8 cellular contexts compared by ENCODE assay signal in the genomic region with DNA sequence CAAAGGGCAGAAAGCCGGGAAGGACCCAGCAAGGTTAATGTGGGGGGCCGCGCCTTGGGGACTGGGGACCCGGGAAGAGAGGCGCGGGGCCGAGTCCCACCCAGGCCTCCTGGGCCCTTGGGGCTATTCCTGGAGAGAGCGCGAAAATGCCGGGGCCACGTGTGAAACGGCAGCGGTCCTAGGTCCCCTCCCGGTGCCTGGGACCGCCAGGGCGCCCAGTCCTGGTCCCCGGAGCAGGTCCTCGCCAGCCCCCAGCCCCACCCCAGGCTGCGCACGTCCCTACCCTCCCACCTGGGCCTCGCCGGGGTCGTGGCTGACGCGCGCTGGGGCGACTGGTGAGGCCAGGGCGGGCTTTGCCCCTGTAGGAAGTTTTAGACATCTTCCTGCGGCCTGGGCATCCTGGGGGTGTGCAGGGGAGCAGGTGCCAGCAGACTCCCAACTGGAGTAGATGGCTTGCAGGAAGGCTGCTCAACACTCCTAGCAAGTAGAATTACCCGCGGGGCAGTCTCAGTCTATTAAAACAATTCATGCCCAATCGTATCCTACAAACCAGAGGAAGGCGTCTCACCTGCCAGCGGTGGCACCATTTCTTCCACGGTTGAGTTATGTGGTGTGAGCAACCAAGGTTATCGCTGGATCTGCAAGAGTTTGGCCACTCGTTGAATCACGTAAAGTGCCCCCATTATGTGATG. TPM values are rescaled to one million over a fixed set of nuclear protein-coding genes. Genes with fewer than 3 reads are reported as not detected.
DNase-seq lines count a peak whose midpoint lies in the region; ATAC-seq and TF ChIP-seq lines count a peak whose summit lies in the region.

No MANE protein-coding gene starts in this region.

- peak overlapping the region in 1 of 2 donors; percentile 92 for H3K27ac Mint-ChIP-seq in effector memory CD8-positive, alpha-beta T cell

- DNase-seq in A673 (ENCODE audit: low spot score) = no peak
- DNase-seq in RPMI8226 = peak; percentile 5
- no peak for DNase-seq in effector memory CD8-positive, alpha-beta T cell
- no peak for DNase-seq in dedifferentiated amniotic fluid mesenchymal stem cell (ENCODE audit: extremely low spot score)

- no peaks in the 10 kb centered on the region for H3K36me3 ChIP-seq in A673 (ENCODE audit: insufficient read depth, low read length, poor library complexity, severe bottlenecking)
- H3K36me3 ChIP-seq in mucosa of stomach (ENCODE audit: control insufficient read depth, insufficient read depth, low read length) = no peaks in the 10 kb centered on the region

- H3K4me3 Mint-ChIP-seq in effector memory CD8-positive, alpha-beta T cell = peak overlapping the region; percentile 94 to 97

- POLR2A ChIA-PET in A673 (lab: Charles Lee; ENCODE audit: low non-redundant PET) = no interaction called here

- intact Hi-C loops in A673 (cut with micrococcal nuclease; ENCODE audit: unreplicated experiment) = no loop called here

- H3K4me3 ChIP-seq in A673 (ENCODE audit: low read depth, low read length, poor library complexity, severe bottlenecking) = peak overlapping the region; percentile 84
- H3K4me3 ChIP-seq in mucosa of stomach (ENCODE audit: low read length) = peak overlapping the region; percentile 54

- no peak for TF ChIP-seq CTCF in A673 (conservative IDR thresholded peaks at IDR 0.05; ENCODE audit: low read depth, low read length)

- CTCF ChIA-PET in A673 (lab: Charles Lee) = no interaction called here

- H3K4me1 ChIP-seq in A673 (ENCODE audit: insufficient read depth, low read length, poor library complexity, severe bottlenecking) (peaks cover 31% of the 10 kb centered on the region), mucosa of stomach (ENCODE audit: control insufficient read depth, insufficient read depth, low read length) (peaks cover 6% of the 10 kb centered on the region)

- BruUV-seq in A673 (replicated peaks; lab: Mats Ljungman, UMichigan) = no TSS peak

- H3K27ac ChIP-seq in A673 (ENCODE audit: low read depth, low read length, poor library complexity, severe bottlenecking) = peak overlapping the region; percentile 76

- H3K9ac ChIP-seq in mucosa of stomach (ENCODE audit: low read length) = peak overlapping the region; percentile 86

- peaks cover 0 to 20% of the 10 kb centered on the region in 2 donors for H3K27me3 Mint-ChIP-seq in effector memory CD8-positive, alpha-beta T cell

- H3K27me3 ChIP-seq in A673 (replicated peaks; ENCODE audit: insufficient read depth, low read depth, low read length, poor library complexity) (no peaks in the 10 kb centered on the region), mucosa of stomach (ENCODE audit: control insufficient read depth, insufficient read depth, low read length) (no peaks in the 10 kb centered on the region)

- ATAC-seq in GM19463 (IDR thresholded peaks at IDR 0.05; ENCODE audit: unreplicated experiment) = peak; percentile 7
- peak; percentile 8 for ATAC-seq in effector memory CD8-positive, alpha-beta T cell (replicated peaks)
- no peak for ATAC-seq in HG03097 (IDR thresholded peaks at IDR 0.05; ENCODE audit: low FRiP score, unreplicated experiment)
- no peak for ATAC-seq in HG02970 (IDR thresholded peaks at IDR 0.05; ENCODE audit: low FRiP score, unreplicated experiment)

- H3K9me3 ChIP-seq in A673 (ENCODE audit: low read depth, low read length, poor library complexity, severe bottlenecking) (no peaks in the 10 kb centered on the region), mucosa of stomach (ENCODE audit: control insufficient read depth, low read length) (no peaks in the 10 kb centered on the region)

- peaks cover 12 to 27% of the 10 kb centered on the region in 2 donors for H3K4me1 Mint-ChIP-seq in effector memory CD8-positive, alpha-beta T cell (ENCODE audit: low read depth in 2 of 2)

- peaks cover 4% of the 10 kb centered on the region for H3K36me3 Mint-ChIP-seq in effector memory CD8-positive, alpha-beta T cell (ENCODE audit: insufficient read depth)

- H3K9me3 Mint-ChIP-seq in effector memory CD8-positive, alpha-beta T cell = no peaks in the 10 kb centered on the region

RNA-seq across cellular contexts. Expression of a gene that starts 0.8 kb away (rescaled TPM):
- 9.3 and 10.7 TPM in 2 replicates for total RNA-seq in A673 (2021)

Comparison
In these comparisons a context has a peak if more than half of its experiments do, and no peak if none do; other contexts are left out.
1. ATAC-seq: peak in GM19463 (single experiment) and effector memory CD8-positive, alpha-beta T cell (single experiment); none in HG03097 (single experiment) and HG02970 (single experiment).